ENCODE assay signal across 17 cellular contexts in genomic region chr22:25013634-25014033, GRCh38.
DNase-seq lines count a peak whose midpoint lies in the region; ATAC-seq and TF ChIP-seq lines count a peak whose summit lies in the region.
"Had no signal": no experiment of that assay in that cellular context is flagged by ENCODE, and none has a peak within 500 bp of the region (broad histone marks: within the 10 kb centered on the region; RNA-seq: fewer than 3 reads in every experiment).

No MANE protein-coding gene starts in this region.

- no peak overlapping the region for H3K4me2 ChIP-seq in parathyroid adenoma (ENCODE audit: low read length)

- H3K9me3 ChIP-seq in adrenal gland (replicated peaks in 1 of 3) (no peaks in the 10 kb centered on the region), left ventricle myocardium inferior (replicated peaks) (no peaks in the 10 kb centered on the region), parathyroid adenoma (ENCODE audit: control insufficient read depth, low read length) (no peaks in the 10 kb centered on the region)

- peaks cover 13 to 24% of the 10 kb centered on the region in 2 donors for H3K4me1 ChIP-seq in adrenal gland (replicated peaks in 1 of 2)
- H3K4me1 ChIP-seq in left ventricle myocardium inferior = peaks cover 70% of the 10 kb centered on the region
- H3K4me1 ChIP-seq in parathyroid adenoma = no peaks in the 10 kb centered on the region

- H3K4me3 ChIP-seq in adrenal gland (no peak overlapping the region), left ventricle myocardium inferior (no peak overlapping the region), parathyroid adenoma (ENCODE audit: low read depth, low read length) (no peak overlapping the region)
- H3K4me3 ChIP-seq: BLaER1 treated with 17β-estradiol and CSF1 and Interleukin-3, amounts not matched to agents 10 nM and 100 nM had no signal

- no peak overlapping the region for H3K9ac ChIP-seq in parathyroid adenoma
- H3K9ac ChIP-seq: BLaER1 treated with 17β-estradiol and CSF1 and Interleukin-3, amounts not matched to agents 10 nM and 100 nM had no signal

- no peaks in the 10 kb centered on the region; the same call in 1 of the 2 replicates for H3K27me3 Mint-ChIP-seq in HFFc6 (ENCODE audit: insufficient read depth)
- H3K27me3 Mint-ChIP-seq: stimulated activated naive CD8-positive, alpha-beta T cell treated with anti-CD3 and anti-CD28 coated beads, Interleukin-15, amount 100 ng/mL, for 72 hours had no signal

- WGBS in adrenal gland, 4 donors = 26 to 62% (median 39%) methylated on average over 2 of the region's 2 CpGs

- H3K4me1 Mint-ChIP-seq in HFFc6 (ENCODE audit: low read depth) = peaks cover 4% of the 10 kb centered on the region; the same call in 1 of the 2 replicates
- H3K4me1 Mint-ChIP-seq: IgD-negative memory B cell; stimulated activated naive CD8-positive, alpha-beta T cell treated with anti-CD3 and anti-CD28 coated beads, Interleukin-15, amount 100 ng/mL, for 72 hours had no signal

- DNase-seq in HFFc6 (peak; percentile 33), adrenal gland (peak in 6 of 7 donors; percentile 52 to 79 (median 70)), left ventricle myocardium inferior (peak; percentile 37), CD1c-positive myeloid dendritic cell (ENCODE audit: extremely low spot score) (no peak), NOMO-1 treated with DMSO at 0.1 percent for 48 hours (lab: John Stamatoyannopoulos, UW; ENCODE audit: unreplicated experiment) (no peak)
- DNase-seq in activated CD4-positive, alpha-beta T cell treated with anti-CD3 and anti-CD28 coated beads, Interleukin-2, amount 50 U/mL, for 4 hours = no peak
- DNase-seq: activated CD4-positive, alpha-beta T cell treated with anti-CD3 and anti-CD28 coated beads, Interleukin-2, amount 10 ng/mL, durations not matched to agents 24 days and 14 days; activated effector memory CD4-positive, alpha-beta T cell treated with anti-CD3 and anti-CD28 coated beads, Interleukin-2, amount 50 U/mL, for 16 hours; cerebellar nuclear complex; HCEC 1CT; NCI-H1694 treated with DMSO at 0.1 percent for 48 hours; stimulated activated naive CD8-positive, alpha-beta T cell treated with anti-CD3 and anti-CD28 coated beads, Interleukin-15, amount 100 ng/mL, for 72 hours had no signal

- H3K36me3 Mint-ChIP-seq in HFFc6 (ENCODE audit: low read depth) = no peaks in the 10 kb centered on the region
- H3K36me3 Mint-ChIP-seq: IgD-negative memory B cell had no signal

- no peaks in the 10 kb centered on the region for H3K27me3 ChIP-seq in adrenal gland
- no peaks in the 10 kb centered on the region for H3K27me3 ChIP-seq in left ventricle myocardium inferior (ENCODE audit: low read depth)
- no peaks in the 10 kb centered on the region for H3K27me3 ChIP-seq in parathyroid adenoma (ENCODE audit: control insufficient read depth, insufficient read depth, low read length)

- intact Hi-C loops in adrenal gland (cut with DNase I) = no loop called here
- intact Hi-C loops in left ventricle myocardium inferior (cut with micrococcal nuclease) = loop anchor here (5.0 kb wide), 1 partner anchor 41 kb away; no protein-coding TSS in a partner anchor

- H3K27ac ChIP-seq in adrenal gland (peak overlapping the region in 4 of 5 donors; percentile 31 to 49 (median 41)), left ventricle myocardium inferior (replicated peaks) (peak overlapping the region; percentile 77), parathyroid adenoma (peak overlapping the region; percentile 11)
- H3K27ac ChIP-seq: BLaER1 treated with 17β-estradiol and CSF1 and Interleukin-3, amounts not matched to agents 10 nM and 100 nM had no signal

- ATAC-seq in GM21737 (IDR thresholded peaks at IDR 0.05; ENCODE audit: unreplicated experiment) = no peak
- ATAC-seq: stimulated activated naive CD8-positive, alpha-beta T cell treated with anti-CD3 and anti-CD28 coated beads, Interleukin-15, amount 100 ng/mL, for 72 hours had no signal

- no peak overlapping the region for H2AFZ ChIP-seq in parathyroid adenoma

- TF ChIP-seq CTCF in HFFc6 (IDR thresholded peaks at IDR 0.05) (no peak), adrenal gland (IDR thresholded peaks at IDR 0.05) (no peak), left ventricle myocardium inferior (IDR thresholded peaks at IDR 0.05; ENCODE audit: borderline replicate concordance) (no peak), parathyroid adenoma (IDR thresholded peaks at IDR 0.05) (no peak)

- no peak overlapping the region for H3K27ac Mint-ChIP-seq in HFFc6
- H3K27ac Mint-ChIP-seq: activated CD4-positive, alpha-beta T cell treated with anti-CD3 and anti-CD28 coated beads, Interleukin-2, amount 10 ng/mL, durations not matched to agents 24 days and 14 days; IgD-negative memory B cell; T-helper 1 cell treated with Interleukin-12 subunit alpha and Interleukin-12 subunit beta and Interleukin-4 antibody, amounts not matched to agents 30 μg/mL and 1 μg/mL, for 36 hours had no signal

- H3K9me3 Mint-ChIP-seq in HFFc6 = peaks cover 12% of the 10 kb centered on the region
- H3K9me3 Mint-ChIP-seq: activated CD4-positive, alpha-beta T cell treated with anti-CD3 and anti-CD28 coated beads, Interleukin-2, amount 10 ng/mL, durations not matched to agents 24 days and 14 days; IgD-negative memory B cell; stimulated activated naive CD8-positive, alpha-beta T cell treated with anti-CD3 and anti-CD28 coated beads, Interleukin-15, amount 100 ng/mL, for 72 hours; T-helper 1 cell treated with Interleukin-12 subunit alpha and Interleukin-12 subunit beta and Interleukin-4 antibody, amounts not matched to agents 30 μg/mL and 1 μg/mL, for 36 hours had no signal

- no peak for TF ChIP-seq POLR2A in adrenal gland (IDR thresholded peaks at IDR 0.05)

- H3K79me2 ChIP-seq in parathyroid adenoma = no peaks in the 10 kb centered on the region

- H3K4me3 Mint-ChIP-seq in HFFc6 = no peak overlapping the region
- H3K4me3 Mint-ChIP-seq: activated CD4-positive, alpha-beta T cell treated with anti-CD3 and anti-CD28 coated beads, Interleukin-2, amount 10 ng/mL, durations not matched to agents 24 days and 14 days; IgD-negative memory B cell; stimulated activated naive CD8-positive, alpha-beta T cell treated with anti-CD3 and anti-CD28 coated beads, Interleukin-15, amount 100 ng/mL, for 72 hours; T-helper 1 cell treated with Interleukin-12 subunit alpha and Interleukin-12 subunit beta and Interleukin-4 antibody, amounts not matched to agents 30 μg/mL and 1 μg/mL, for 36 hours had no signal

- H3K36me3 ChIP-seq in adrenal gland (replicated peaks in 1 of 2) = no peaks in the 10 kb centered on the region
- H3K36me3 ChIP-seq in left ventricle myocardium inferior = no peaks in the 10 kb centered on the region
- no peaks in the 10 kb centered on the region for H3K36me3 ChIP-seq in parathyroid adenoma (ENCODE audit: control insufficient read depth, insufficient read depth, low read length)
- H3K36me3 ChIP-seq: BLaER1 treated with 17β-estradiol and CSF1 and Interleukin-3, amounts not matched to agents 10 nM and 100 nM had no signal

Comparison
In these comparisons a context has a peak if more than half of its experiments do, and no peak if none do; other contexts are left out.
1. DNase-seq: peak in HFFc6 (single experiment), adrenal gland (6 of 7) and left ventricle myocardium inferior (single experiment); none in CD1c-positive myeloid dendritic cell (single experiment), NOMO-1 treated with DMSO at 0.1 percent for 48 hours (single experiment) and activated CD4-positive, alpha-beta T cell treated with anti-CD3 and anti-CD28 coated beads, Interleukin-2, amount 50 U/mL, for 4 hours (0 of 2).
2. H3K27ac ChIP-seq: peak in every context shown above with its lines; median percentile 77 in left ventricle myocardium inferior; 41 in adrenal gland; 11 in parathyroid adenoma.